Comparison of ENCODE assay signal across 30 cellular contexts in the genomic region with DNA sequence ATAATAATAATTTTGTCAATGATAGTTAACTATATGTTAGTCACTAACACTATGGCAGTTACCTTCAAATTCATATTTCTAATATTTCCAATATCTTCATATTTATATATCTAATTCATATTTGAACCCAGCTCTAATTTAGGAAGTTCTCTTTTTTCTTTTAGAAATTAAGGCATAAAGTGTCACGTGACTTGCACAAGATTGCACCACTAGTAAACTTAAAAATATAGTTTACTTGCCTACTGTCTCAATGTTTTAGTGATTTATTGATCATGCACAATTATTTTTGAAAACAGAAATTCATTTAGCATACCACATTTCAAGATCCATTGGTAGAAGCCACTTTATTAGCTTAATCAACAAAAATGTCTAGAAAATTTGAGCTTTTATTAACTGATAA.
DNase-seq lines count a peak whose midpoint lies in the region; ATAC-seq, FAIRE-seq and TF ChIP-seq lines count a peak whose summit lies in the region.
"Had no signal": no experiment of that assay in that cellular context is flagged by ENCODE, and none has a peak within 500 bp of the region (broad histone marks: within the 10 kb centered on the region; RNA-seq: fewer than 3 reads in every experiment).

No MANE protein-coding gene starts in this region.

- H3K9ac ChIP-seq in HepG2 (ENCODE audit: insufficient read depth, low read depth, low read length), result no peak overlapping the region
- H3K9ac ChIP-seq in K562 (ENCODE audit: insufficient read depth in 1 of 2, low read depth in 2 of 2, low read length in 2 of 2), result no peak overlapping the region
- H3K9ac ChIP-seq: BLaER1; BLaER1 treated with 17β-estradiol and CSF1 and Interleukin-3, amounts not matched to agents 10 nM and 100 nM had no signal

- H4K20me1 ChIP-seq in HepG2 (ENCODE audit: insufficient read depth, low read length) (no peaks in the 10 kb centered on the region), K562 (replicated peaks; ENCODE audit: control insufficient read depth, insufficient read depth, low read length) (no peaks in the 10 kb centered on the region)
- H4K20me1 ChIP-seq: BLaER1; BLaER1 treated with 17β-estradiol and CSF1 and Interleukin-3, amounts not matched to agents 10 nM and 100 nM had no signal

- FAIRE-seq in HepG2 (lab: Jason Lieb, UNC) (no peak), K562 (lab: Jason Lieb, UNC) (no peak)
- FAIRE-seq: A204.1, A549, D721Med had no signal

- H3K4me2 ChIP-seq in HepG2 (ENCODE audit: low read depth, low read length) (no peak overlapping the region), K562 (ENCODE audit: insufficient read depth, low read length) (no peak overlapping the region)
- H3K4me2 ChIP-seq: A549; BLaER1; BLaER1 treated with 17β-estradiol and CSF1 and Interleukin-3, amounts not matched to agents 10 nM and 100 nM had no signal

- POLR2A ChIA-PET in HepG2 (lab: Yijun Ruan, JAX), result no interaction called here
- POLR2A ChIA-PET in K562 (lab: Yijun Ruan, JAX), result interaction anchor here (1.2 kb wide), 1 partner anchor 12 kb away, joined by 3 read pairs; no protein-coding TSS in a partner anchor

- TF ChIP-seq CTCF in HepG2 (CRISPR knock-in tag; IDR thresholded peaks at IDR 0.05), result no peak
- TF ChIP-seq CTCF in right lobe of liver (IDR thresholded peaks at IDR 0.05), result no peak
- no peak for TF ChIP-seq CTCF in K562 (IDR thresholded peaks at IDR 0.05 in 2 of 3, conservative IDR thresholded peaks at IDR 0.05 in 1 of 3; ENCODE audit: insufficient read depth in 2 of 3, low read depth in 1 of 3, low read length in 3 of 3)

- H3K4me1 ChIP-seq in HepG2 (ENCODE audit: insufficient read depth, low read length), result no peaks in the 10 kb centered on the region
- no peaks in the 10 kb centered on the region for H3K4me1 ChIP-seq in right lobe of liver
- H3K4me1 ChIP-seq in K562 (replicated peaks in 1 of 2; ENCODE audit: control insufficient read depth in 2 of 2, insufficient read depth in 2 of 2, low read length in 2 of 2), result no peaks in the 10 kb centered on the region
- H3K4me1 ChIP-seq: BE2C; BLaER1; BLaER1 treated with 17β-estradiol and CSF1 and Interleukin-3, amounts not matched to agents 10 nM and 100 nM; Caco-2 had no signal

- H3K36me3 ChIP-seq in HepG2 (replicated peaks in 1 of 2; ENCODE audit: control insufficient read depth in 1 of 2, insufficient read depth in 2 of 2, low read length in 2 of 2) (no peaks in the 10 kb centered on the region), right lobe of liver (no peaks in the 10 kb centered on the region), K562 (ENCODE audit: control insufficient read depth, insufficient read depth, low read length) (no peaks in the 10 kb centered on the region)
- H3K36me3 ChIP-seq: BE2C; BLaER1; BLaER1 treated with 17β-estradiol and CSF1 and Interleukin-3, amounts not matched to agents 10 nM and 100 nM had no signal

- BruUV-seq in HepG2 (replicated peaks; lab: Mats Ljungman, UMichigan) (no TSS peak), K562 (replicated peaks; lab: Mats Ljungman, UMichigan) (no TSS peak)

- DNase-seq in HepG2 (ENCODE audit: low spot score), result no peak
- no peak for DNase-seq in right lobe of liver
- DNase-seq in K562 (ENCODE audit: extremely low read depth in 1 of 4, low spot score in 3 of 4), result no peak
- DNase-seq: 8988T; ACHN; AML-193; BE2C; C1 segment of cervical spinal cord; Caco-2; Calu3; CD4-positive, alpha-beta T cell; CD4-positive, CD25-positive, alpha-beta regulatory T cell; CD8-positive, alpha-beta memory T cell; CD8-positive, alpha-beta T cell; COR-L47; DMS 273 treated with DMSO at 0.1 percent for 48 hours; DMS153; DMS53; DMS79; DMS79 treated with DMSO at 0.1 percent for 48 hours; DND-41; EL had no signal

- H3K27me3 ChIP-seq in HepG2 (ENCODE audit: control insufficient read depth in 1 of 2, insufficient read depth in 2 of 2, low read length in 2 of 2) (no peaks in the 10 kb centered on the region), right lobe of liver (peaks cover 0 to 8% of the 10 kb centered on the region in 2 donors), K562 (ENCODE audit: control insufficient read depth in 2 of 2, insufficient read depth in 2 of 2, low read length in 2 of 2) (no peaks in the 10 kb centered on the region)
- H3K27me3 ChIP-seq: BLaER1; BLaER1 treated with 17β-estradiol and CSF1 and Interleukin-3, amounts not matched to agents 10 nM and 100 nM had no signal

- no peak overlapping the region for H3K4me3 ChIP-seq in HepG2 (replicated peaks in 1 of 3; ENCODE audit: insufficient read depth in 1 of 3, low read depth in 2 of 3, low read length in 3 of 3)
- H3K4me3 ChIP-seq in right lobe of liver, result no peak overlapping the region
- no peak overlapping the region for H3K4me3 ChIP-seq in K562
- H3K4me3 ChIP-seq: A549; BLaER1; BLaER1 treated with 17β-estradiol and CSF1 and Interleukin-3, amounts not matched to agents 10 nM and 100 nM had no signal

- no peaks in the 10 kb centered on the region for H3K9me1 ChIP-seq in K562 (ENCODE audit: control insufficient read depth, insufficient read depth, low read length)

- TF ChIP-seq EP300 in HepG2 (IDR thresholded peaks at IDR 0.05; ENCODE audit: low read depth in 2 of 2, low read length in 2 of 2) (no peak), HepG2 (CRISPR knock-in tag; IDR thresholded peaks at IDR 0.05; ENCODE audit: borderline replicate concordance) (no peak), K562 (IDR thresholded peaks at IDR 0.05; ENCODE audit: low read length) (no peak)

- in situ Hi-C loops in HepG2 (cut with HindIII; ENCODE audit: extremely low pct_ligation_motif_present, low pct_unique_long_range_greater_than_20kb) (no loop called here), K562 (cut with MboI) (no loop called here)

- TF ChIP-seq POLR2A in HepG2 (IDR thresholded peaks at IDR 0.05; ENCODE audit: insufficient read depth in 1 of 2, low read depth in 2 of 2, low read length in 2 of 2) (no peak), right lobe of liver (IDR thresholded peaks at IDR 0.05) (no peak), K562 (conservative IDR thresholded peaks at IDR 0.05) (no peak)

- ATAC-seq in HepG2 (no peak), right lobe of liver (no peak), K562 (no peak), GM18502 (IDR thresholded peaks at IDR 0.05; ENCODE audit: poor library complexity, unreplicated experiment) (no peak)
- ATAC-seq: A549; CD8-positive, alpha-beta T cell had no signal

- H3K79me2 ChIP-seq in HepG2 (ENCODE audit: insufficient read depth, low read length) (no peaks in the 10 kb centered on the region), K562 (ENCODE audit: control insufficient read depth, insufficient read depth, low read length) (no peaks in the 10 kb centered on the region)

- TF ChIP-seq RAD21 in HepG2 (CRISPR knock-in tag; IDR thresholded peaks at IDR 0.05), result no peak
- TF ChIP-seq RAD21 in K562 (CRISPR knock-in tag; conservative IDR thresholded peaks at IDR 0.05 in 1 of 2, IDR thresholded peaks at IDR 0.05 in 1 of 2), result no peak

- 5% methylated on average over 1 of the region's 1 CpG for WGBS in HepG2 (ENCODE audit: low lambda C conversion rate)
- 31% methylated on average over 1 of the region's 1 CpG for WGBS in right lobe of liver (ENCODE audit: insufficient coverage, low coverage, low lambda C conversion rate, missing lambda C conversion rate)
- WGBS in K562 (ENCODE audit: insufficient coverage, low coverage, missing lambda C conversion rate), result 0% methylated on average over 1 of the region's 1 CpG

- H2AFZ ChIP-seq in HepG2 (ENCODE audit: low read length) (no peak overlapping the region), K562 (ENCODE audit: low read depth, low read length) (no peak overlapping the region)

- CTCF ChIA-PET in HepG2 (lab: Yijun Ruan, JAX; ENCODE audit: low intra/inter-chr PET ratio, low total read pairs), result no interaction called here
- CTCF ChIA-PET in K562 (lab: Yijun Ruan, JAX; ENCODE audit: low intra/inter-chr PET ratio), result no interaction called here

- intact Hi-C loops in HepG2 (cut with micrococcal nuclease; ENCODE audit: unreplicated experiment), result no loop called here
- intact Hi-C loops in right lobe of liver (cut with DNase I), result no loop called here
- intact Hi-C loops in K562 (cut with micrococcal nuclease), result no loop called here

- H3K27ac ChIP-seq in HepG2 (ENCODE audit: extremely low read length, insufficient read depth, low read length), result no peak overlapping the region
- no peak overlapping the region for H3K27ac ChIP-seq in right lobe of liver
- H3K27ac ChIP-seq in K562 (ENCODE audit: extremely low read depth, low read depth, low read length), result no peak overlapping the region
- H3K27ac ChIP-seq: 22Rv1; A549; BLaER1; BLaER1 treated with 17β-estradiol and CSF1 and Interleukin-3, amounts not matched to agents 10 nM and 100 nM; C4-2B had no signal

- peaks cover 22% of the 10 kb centered on the region for H3K9me3 ChIP-seq in HepG2 (ENCODE audit: low read length)
- H3K9me3 ChIP-seq in right lobe of liver, result peaks cover 0 to 7% (median 0%) of the 10 kb centered on the region in 4 donors
- H3K9me3 ChIP-seq in K562 (replicated peaks; ENCODE audit: control insufficient read depth, insufficient read depth, low read depth, low read length), result no peaks in the 10 kb centered on the region
- H3K9me3 ChIP-seq: BE2C had no signal

TF ChIP-seq in HepG2, 621 proteins besides CTCF, POLR2A, EP300 and RAD21 (continues in another document):
- no peak for TF ChIP-seq ARID2 (CRISPR knock-in tag; IDR thresholded peaks at IDR 0.05; ENCODE audit: borderline replicate concordance)

TF ChIP-seq in K562, 482 proteins besides CTCF, POLR2A, EP300 and RAD21:
- TF ChIP-seq ATF1 (CRISPR knock-in tag; IDR thresholded peaks at IDR 0.05) (no peak), ATF1 (tag; IDR thresholded peaks at IDR 0.05) (no peak)
- TF ChIP-seq, protein P1, sequence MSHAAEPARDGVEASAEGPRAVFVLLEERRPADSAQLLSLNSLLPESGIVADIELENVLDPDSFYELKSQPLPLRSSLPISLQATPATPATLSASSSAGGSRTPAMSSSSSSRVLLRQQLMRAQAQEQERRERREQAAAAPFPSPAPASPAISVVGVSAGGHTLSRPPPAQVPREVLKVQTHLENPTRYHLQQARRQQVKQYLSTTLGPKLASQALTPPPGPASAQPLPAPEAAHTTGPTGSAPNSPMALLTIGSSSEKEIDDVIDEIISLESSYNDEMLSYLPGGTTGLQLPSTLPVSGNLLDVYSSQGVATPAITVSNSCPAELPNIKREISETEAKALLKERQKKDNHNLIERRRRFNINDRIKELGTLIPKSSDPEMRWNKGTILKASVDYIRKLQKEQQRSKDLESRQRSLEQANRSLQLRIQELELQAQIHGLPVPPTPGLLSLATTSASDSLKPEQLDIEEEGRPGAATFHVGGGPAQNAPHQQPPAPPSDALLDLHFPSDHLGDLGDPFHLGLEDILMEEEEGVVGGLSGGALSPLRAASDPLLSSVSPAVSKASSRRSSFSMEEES (CRISPR knock-in tag; IDR thresholded peaks at IDR 0.05), result peak; percentile 75
TF ChIP-seq in K562: peak in this region for 1.
